18 cellular contexts compared by ENCODE assay signal in genomic region chr5:36355513-36355912, GRCh38. TPM values are rescaled to one million over a fixed set of nuclear protein-coding genes. Genes with fewer than 3 reads are reported as not detected.
A peak's percentile ranks its signal among the peaks of the same experiment; 100 is the strongest.
DNase-seq lines count a peak whose midpoint lies in the region; ATAC-seq, FAIRE-seq and TF ChIP-seq lines count a peak whose summit lies in the region.
"Had no signal": no experiment of that assay in that cellular context is flagged by ENCODE, and none has a peak within 500 bp of the region (broad histone marks: within the 10 kb centered on the region; RNA-seq: fewer than 3 reads in every experiment).

No MANE protein-coding gene starts in this region.

- no peaks in the 10 kb centered on the region for H3K9me2 ChIP-seq in PC-3 (replicated peaks; ENCODE audit: low read length)

- H3K4me2 ChIP-seq in PC-3 (ENCODE audit: low read length), result no peak overlapping the region

- no peaks in the 10 kb centered on the region for H3K27me3 ChIP-seq in bronchial epithelial cell (ENCODE audit: control insufficient read depth, insufficient read depth, low read length)
- 0 out of 2 replicates have a peak, but pooled peaks cover 5% of the 10 kb centered on the region for H3K27me3 ChIP-seq in PC-3 (ENCODE audit: low read length)

- BruUV-seq in PC-3 (replicated peaks; lab: Mats Ljungman, UMichigan), result no TSS peak

- intact Hi-C loops in PC-3 (cut with micrococcal nuclease), result no loop called here

- no peak overlapping the region for H3K27ac ChIP-seq in PC-3 (ENCODE audit: low read length)
- H3K27ac ChIP-seq: 22Rv1 had no signal

- H3F3A ChIP-seq in PC-3 (ENCODE audit: low read length, unreplicated experiment), result no peaks in the 10 kb centered on the region

- no peak for ATAC-seq in PC-3

- no peak for TF ChIP-seq CTCF in bronchial epithelial cell (IDR thresholded peaks at IDR 0.05; ENCODE audit: insufficient read depth, low read length, severe bottlenecking)
- TF ChIP-seq CTCF in glutamatergic neuron (IDR thresholded peaks at IDR 0.05; ENCODE audit: partially characterized antibody, unreplicated experiment), result no peak
- no peak for TF ChIP-seq CTCF in GM13977 (IDR thresholded peaks at IDR 0.05; ENCODE audit: extremely low read depth, insufficient read depth, missing control alignments)
- no peak for TF ChIP-seq CTCF in PC-3 (conservative IDR thresholded peaks at IDR 0.05; ENCODE audit: low read depth, low read length)

- no peak overlapping the region for H3K27ac Mint-ChIP-seq in glutamatergic neuron (ENCODE audit: unreplicated experiment)
- H3K27ac Mint-ChIP-seq: CD4-positive, CD25-positive, alpha-beta regulatory T cell; H9 had no signal

- CTCF ChIA-PET in PC-3 (lab: Charles Lee), result no interaction called here

- H3K79me2 ChIP-seq in PC-3 (ENCODE audit: low read length), result no peaks in the 10 kb centered on the region

- H3K36me3 Mint-ChIP-seq in glutamatergic neuron (ENCODE audit: unreplicated experiment), result no peaks in the 10 kb centered on the region
- H3K36me3 Mint-ChIP-seq: CD4-positive, CD25-positive, alpha-beta regulatory T cell had no signal

- no peak overlapping the region for H3K9ac ChIP-seq in PC-3 (ENCODE audit: low read length)

- no peaks in the 10 kb centered on the region for H3K4me1 ChIP-seq in PC-3 (ENCODE audit: insufficient read depth, low read length)

- H4K20me1 ChIP-seq in PC-3 (ENCODE audit: low read length), result no peaks in the 10 kb centered on the region

- no peaks in the 10 kb centered on the region for H3K4me1 Mint-ChIP-seq in glutamatergic neuron (ENCODE audit: low read depth, unreplicated experiment)

- H3K4me3 Mint-ChIP-seq in glutamatergic neuron (ENCODE audit: unreplicated experiment), result no peak overlapping the region
- H3K4me3 Mint-ChIP-seq: CD4-positive, CD25-positive, alpha-beta regulatory T cell; H9 had no signal

- H2AFZ ChIP-seq in PC-3 (ENCODE audit: low read length), result no peak overlapping the region

- POLR2A ChIA-PET in PC-3 (lab: Charles Lee; ENCODE audit: unreplicated experiment), result no interaction called here

- H3K36me3 ChIP-seq in bronchial epithelial cell (ENCODE audit: control insufficient read depth, insufficient read depth, low read length) (no peaks in the 10 kb centered on the region), PC-3 (ENCODE audit: low read depth, low read length) (no peaks in the 10 kb centered on the region)

- no peak for FAIRE-seq in bronchial epithelial cell (lab: Jason Lieb, UNC)
- FAIRE-seq: G401.6, GM12891, GM19239, HTR-8/SVneo had no signal

- no peaks in the 10 kb centered on the region for H3K9me3 ChIP-seq in PC-3 (ENCODE audit: low read length)

- peak; percentile 41 for DNase-seq in DMS53 (lab: John Stamatoyannopoulos, UW)
- no peak for DNase-seq in DMS53 treated with DMSO at 0.1 percent for 48 hours (lab: John Stamatoyannopoulos, UW; ENCODE audit: unreplicated experiment)
- peak; percentile 29 for DNase-seq in HT1080 (ENCODE audit: low read depth)
- DNase-seq in bronchial epithelial cell (ENCODE audit: low read depth), result peak; percentile 44
- DNase-seq in glutamatergic neuron, result no peak
- no peak for DNase-seq in GM13977 (ENCODE audit: low spot score)
- no peak for DNase-seq in PC-3
- DNase-seq: CD4-positive, CD25-positive, alpha-beta regulatory T cell; DMS79; GOT3; H9 had no signal

- in situ Hi-C loops in GM13977 (cut with MboI; ENCODE audit: low pct_unique_long_range_greater_than_20kb, low sequenced_read_pairs, unreplicated experiment), result no loop called here

- H3K4me3 ChIP-seq in bronchial epithelial cell (ENCODE audit: low read depth, low read length) (no peak overlapping the region), PC-3 (ENCODE audit: low read length) (no peak overlapping the region)

- peaks cover 3% of the 10 kb centered on the region for H3K27me3 Mint-ChIP-seq in glutamatergic neuron (ENCODE audit: unreplicated experiment)

- H3K9me3 Mint-ChIP-seq in glutamatergic neuron (ENCODE audit: unreplicated experiment), result no peaks in the 10 kb centered on the region
- H3K9me3 Mint-ChIP-seq: CD4-positive, CD25-positive, alpha-beta regulatory T cell; H9 had no signal

RNA-seq across cellular contexts. Expression of gene RANBP3L, which starts 53.8 kb away (rescaled TPM):
- 0.18 and 0.50 TPM in 2 replicates for total RNA-seq in HT1080 (2014; rRNA removed; shearing (Covaris generic))
- polyA plus RNA-seq in HT1080 (2015; cell fraction: cytosol; rRNA removed), result 0.07 and 0.12 TPM in 2 replicates
- polyA plus RNA-seq in HT1080 (2015; cell fraction: nucleus; rRNA removed), result 0.12 and 0.19 TPM in 2 replicates
- not detected in 2 replicates for total RNA-seq in bronchial epithelial cell
- not detected for total RNA-seq in glutamatergic neuron (ENCODE audit: unreplicated experiment)
- not detected in 2 replicates for total RNA-seq in PC-3 (2014; rRNA removed)
- total RNA-seq: A673; CD4-positive, CD25-positive, alpha-beta regulatory T cell; H9 had no signal
- polyA plus RNA-seq: BJ; CD4-positive, CD25-positive, alpha-beta regulatory T cell had no signal

Comparison
In these comparisons a context has a peak if more than half of its experiments do, and no peak if none do; other contexts are left out.
1. DNase-seq: peak in DMS53 (single experiment), HT1080 (single experiment) and bronchial epithelial cell (single experiment); none in DMS53 treated with DMSO at 0.1 percent for 48 hours (single experiment), glutamatergic neuron (single experiment), GM13977 (single experiment) and PC-3 (single experiment).